Comparison of ENCODE assay signal across 1 cellular context in genomic region chr2:238106339-238106697, GRCh38.
TF ChIP-seq lines count a peak whose summit lies in the region.

No MANE protein-coding gene starts in this region.

TF ChIP-seq in H1, 55 proteins besides CTCF, POLR2A, EP300 and RAD21:
- no peak for TF ChIP-seq RNF2 (IDR thresholded peaks at IDR 0.05; ENCODE audit: borderline replicate concordance, low read depth, low read length, missing control alignments, poor library complexity, severe bottlenecking)
- TF ChIP-seq MAX (IDR thresholded peaks at IDR 0.05), result no peak
- TF ChIP-seq CHD2 (IDR thresholded peaks at IDR 0.05; ENCODE audit: low read length), result no peak
- TF ChIP-seq ATF2 (IDR thresholded peaks at IDR 0.05; ENCODE audit: low read length), result no peak
- TF ChIP-seq HDAC6 (IDR thresholded peaks at IDR 0.05; ENCODE audit: low read depth, low read length), result no peak
- TF ChIP-seq TEAD4 (IDR thresholded peaks at IDR 0.05; ENCODE audit: low read depth, low read length), result no peak
- TF ChIP-seq KDM5A (IDR thresholded peaks at IDR 0.05; ENCODE audit: low read length), result no peak
- no peak for TF ChIP-seq GABPA (IDR thresholded peaks at IDR 0.05; ENCODE audit: borderline replicate concordance, insufficient read depth, low read length)
- no peak for TF ChIP-seq SP4 (IDR thresholded peaks at IDR 0.05; ENCODE audit: low read length)
- no peak for TF ChIP-seq USF2 (IDR thresholded peaks at IDR 0.05; ENCODE audit: low read length)
- no peak for TF ChIP-seq CBX8 (IDR thresholded peaks at IDR 0.05; ENCODE audit: borderline replicate concordance, low read depth, low read length)
- TF ChIP-seq BRCA1 (IDR thresholded peaks at IDR 0.05; ENCODE audit: low read depth, low read length), result no peak
- no peak for TF ChIP-seq SIX5 (IDR thresholded peaks at IDR 0.05; ENCODE audit: low read depth, low read length)
- no peak for TF ChIP-seq YY1 (IDR thresholded peaks at IDR 0.05; ENCODE audit: low read depth, low read length)
